Comparison of ENCODE assay signal across 1 cellular context in genomic region chr4:2288051-2288541, GRCh38.
TF ChIP-seq lines count a peak whose summit lies in the region.

No MANE protein-coding gene starts in this region.

TF ChIP-seq in IMR-90, 13 proteins besides CTCF, POLR2A, EP300 and RAD21:
- no peak for TF ChIP-seq SMC3 (IDR thresholded peaks at IDR 0.05; ENCODE audit: low read depth, low read length)
- no peak for TF ChIP-seq USF2 (IDR thresholded peaks at IDR 0.05; ENCODE audit: low read depth, low read length)
- TF ChIP-seq MAZ (IDR thresholded peaks at IDR 0.05; ENCODE audit: borderline replicate concordance, low read depth, low read length), result no peak
- no peak for TF ChIP-seq MXI1 (IDR thresholded peaks at IDR 0.05; ENCODE audit: borderline replicate concordance, low read depth, low read length)
- no peak for TF ChIP-seq ELK1 (IDR thresholded peaks at IDR 0.05; ENCODE audit: borderline replicate concordance, low read depth, low read length)
